Comparison of ENCODE assay signal across 7 cellular contexts in genomic region chr20:11174861-11175260, GRCh38.
"Had no signal": no experiment of that assay in that cellular context is flagged by ENCODE, and none has a peak within 500 bp of the region (broad histone marks: within the 10 kb centered on the region; RNA-seq: fewer than 3 reads in every experiment).

No MANE protein-coding gene starts in this region.

- ATAC-seq: GM23338 had no signal

- H3K9me3 Mint-ChIP-seq: GM23338, H9 had no signal

- H3K4me2 ChIP-seq: GM23338 had no signal

- FAIRE-seq: H1, H54, HTR-8/SVneo had no signal

- DNase-seq: H9, HCEC 1CT, IMR-90 had no signal

- H3K4me3 Mint-ChIP-seq: GM23338, H9 had no signal

- H3K27ac Mint-ChIP-seq: GM23338 had no signal

- H3K4me3 ChIP-seq: GM23338 had no signal
